Comparison of ENCODE assay signal across 15 cellular contexts in genomic region chr6:38617856-38618255, GRCh38. TPM values are rescaled to one million over a fixed set of nuclear protein-coding genes. Genes with fewer than 3 reads are reported as not detected.
DNase-seq lines count a peak whose midpoint lies in the region; ATAC-seq and TF ChIP-seq lines count a peak whose summit lies in the region.
"Had no signal": no experiment of that assay in that cellular context is flagged by ENCODE, and none has a peak within 500 bp of the region (broad histone marks: within the 10 kb centered on the region; RNA-seq: fewer than 3 reads in every experiment).

No MANE protein-coding gene starts in this region.

- no peak for TF ChIP-seq CTCF in astrocyte of the spinal cord (IDR thresholded peaks at IDR 0.05; ENCODE audit: low read depth, low read length)

- H3K4me1 ChIP-seq in HUES48 (ENCODE audit: control insufficient read depth, insufficient read depth, low read length): peaks cover 15% of the 10 kb centered on the region
- H3K4me1 ChIP-seq: A549, BE2C had no signal

- no peaks in the 10 kb centered on the region for H3K9me3 Mint-ChIP-seq in activated T-helper 1 cell treated with anti-CD3 and anti-CD28 coated beads, Interleukin-12 subunit alpha, Interleukin-12 subunit beta, Interleukin-2, Interleukin-4 antibody, amounts not matched to agents 30 ng/mL and 10 ng/mL and 1 ng/mL, durations not matched to agents 14 hours and 24 hours and 36 hours
- H3K9me3 Mint-ChIP-seq: CD4-positive, alpha-beta memory T cell; H9 had no signal

- no peaks in the 10 kb centered on the region for H3K27me3 Mint-ChIP-seq in activated T-helper 1 cell treated with anti-CD3 and anti-CD28 coated beads, Interleukin-12 subunit alpha, Interleukin-12 subunit beta, Interleukin-2, Interleukin-4 antibody, amounts not matched to agents 30 ng/mL and 10 ng/mL and 1 ng/mL, durations not matched to agents 14 hours and 24 hours and 36 hours (ENCODE audit: insufficient read depth)
- H3K27me3 Mint-ChIP-seq: CD4-positive, alpha-beta memory T cell had no signal

- in situ Hi-C loops in astrocyte of the spinal cord (cut with HindIII; ENCODE audit: low sequenced_read_pairs): no loop called here

- H3K27ac Mint-ChIP-seq in activated T-helper 1 cell treated with anti-CD3 and anti-CD28 coated beads, Interleukin-12 subunit alpha, Interleukin-12 subunit beta, Interleukin-2, Interleukin-4 antibody, amounts not matched to agents 30 ng/mL and 10 ng/mL and 1 ng/mL, durations not matched to agents 14 hours and 24 hours and 36 hours: no peak overlapping the region

- peak overlapping the region; percentile 77 for H3K27ac ChIP-seq in HUES48 (ENCODE audit: low read depth, low read length)
- H3K27ac ChIP-seq: A549, C4-2B, GM23248 had no signal

- no peaks in the 10 kb centered on the region for H3K4me1 Mint-ChIP-seq in activated T-helper 1 cell treated with anti-CD3 and anti-CD28 coated beads, Interleukin-12 subunit alpha, Interleukin-12 subunit beta, Interleukin-2, Interleukin-4 antibody, amounts not matched to agents 30 ng/mL and 10 ng/mL and 1 ng/mL, durations not matched to agents 14 hours and 24 hours and 36 hours (ENCODE audit: low read depth)

- H3K27me3 ChIP-seq in HUES48 (ENCODE audit: control insufficient read depth, insufficient read depth, low read length): no peaks in the 10 kb centered on the region
- H3K27me3 ChIP-seq: BE2C had no signal

- no peak overlapping the region for H3K9ac ChIP-seq in HUES48 (ENCODE audit: low read depth, low read length)
- H3K9ac ChIP-seq: GM23248 had no signal

- H3K4me3 Mint-ChIP-seq in activated T-helper 1 cell treated with anti-CD3 and anti-CD28 coated beads, Interleukin-12 subunit alpha, Interleukin-12 subunit beta, Interleukin-2, Interleukin-4 antibody, amounts not matched to agents 30 ng/mL and 10 ng/mL and 1 ng/mL, durations not matched to agents 14 hours and 24 hours and 36 hours: no peak overlapping the region
- H3K4me3 Mint-ChIP-seq: CD4-positive, alpha-beta memory T cell; H9 had no signal

- H3K36me3 ChIP-seq in HUES48 (ENCODE audit: control insufficient read depth, insufficient read depth, low read length): no peaks in the 10 kb centered on the region
- H3K36me3 ChIP-seq: BE2C had no signal

- DNase-seq in astrocyte of the spinal cord (ENCODE audit: low read depth, low spot score) (peak; percentile 19), myocyte (ENCODE audit: low read depth) (peak; percentile 45), NCI-H128 (lab: John Stamatoyannopoulos, UW; ENCODE audit: unreplicated experiment) (no peak)
- DNase-seq in activated T-helper 1 cell treated with anti-CD3 and anti-CD28 coated beads, Interleukin-12 subunit alpha, Interleukin-12 subunit beta, Interleukin-2, Interleukin-4 antibody, amounts not matched to agents 30 ng/mL and 10 ng/mL and 1 ng/mL, durations not matched to agents 14 hours and 24 hours and 36 hours (ENCODE audit: low spot score): no peak
- DNase-seq: BE2C; CD4-positive, alpha-beta memory T cell; DMS153; GF-D8; GM23248; H9 had no signal

- H3K4me3 ChIP-seq in HUES48 (ENCODE audit: low read depth, low read length) (no peak overlapping the region), astrocyte of the spinal cord (ENCODE audit: low read depth, low read length) (no peak overlapping the region)
- H3K4me3 ChIP-seq: A549, GM23248, K562 had no signal

- intact Hi-C loops in activated T-helper 1 cell treated with anti-CD3 and anti-CD28 coated beads, Interleukin-12 subunit alpha, Interleukin-12 subunit beta, Interleukin-2, Interleukin-4 antibody, amounts not matched to agents 30 ng/mL and 10 ng/mL and 1 ng/mL, durations not matched to agents 14 hours and 24 hours and 36 hours (cut with micrococcal nuclease): no loop called here

- no peaks in the 10 kb centered on the region for H3K9me3 ChIP-seq in HUES48 (ENCODE audit: control insufficient read depth, insufficient read depth, low read length)
- H3K9me3 ChIP-seq: A549, BE2C had no signal

- no peaks in the 10 kb centered on the region for H3K36me3 Mint-ChIP-seq in activated T-helper 1 cell treated with anti-CD3 and anti-CD28 coated beads, Interleukin-12 subunit alpha, Interleukin-12 subunit beta, Interleukin-2, Interleukin-4 antibody, amounts not matched to agents 30 ng/mL and 10 ng/mL and 1 ng/mL, durations not matched to agents 14 hours and 24 hours and 36 hours (ENCODE audit: low read depth)
- H3K36me3 Mint-ChIP-seq: CD4-positive, alpha-beta memory T cell had no signal

- ATAC-seq in HG02840 (IDR thresholded peaks at IDR 0.05; ENCODE audit: low FRiP score, unreplicated experiment): no peak
- ATAC-seq: A549, K562 had no signal

RNA-seq across cellular contexts. Expression of gene BTBD9, which starts 21.9 kb away (rescaled TPM):
- total RNA-seq in myocyte: 6.8 and 9.9 TPM in 2 replicates
- 6.1 TPM for polyA plus RNA-seq in myocyte (2012)
- 14.5 and 16.4 TPM in 2 replicates for total RNA-seq in activated T-helper 1 cell treated with anti-CD3 and anti-CD28 coated beads, Interleukin-12 subunit alpha, Interleukin-12 subunit beta, Interleukin-2, Interleukin-4 antibody, amounts not matched to agents 30 ng/mL and 10 ng/mL and 1 ng/mL, durations not matched to agents 14 hours and 24 hours and 36 hours

Comparison
In these comparisons a context has a peak if more than half of its experiments do, and no peak if none do; other contexts are left out.
1. DNase-seq: peak in astrocyte of the spinal cord (single experiment) and myocyte (single experiment); none in activated T-helper 1 cell treated with anti-CD3 and anti-CD28 coated beads, Interleukin-12 subunit alpha, Interleukin-12 subunit beta, Interleukin-2, Interleukin-4 antibody, amounts not matched to agents 30 ng/mL and 10 ng/mL and 1 ng/mL, durations not matched to agents 14 hours and 24 hours and 36 hours (single experiment) and NCI-H128 (single experiment).